Comparison of ENCODE assay signal across 1 cellular context in the genomic region with DNA sequence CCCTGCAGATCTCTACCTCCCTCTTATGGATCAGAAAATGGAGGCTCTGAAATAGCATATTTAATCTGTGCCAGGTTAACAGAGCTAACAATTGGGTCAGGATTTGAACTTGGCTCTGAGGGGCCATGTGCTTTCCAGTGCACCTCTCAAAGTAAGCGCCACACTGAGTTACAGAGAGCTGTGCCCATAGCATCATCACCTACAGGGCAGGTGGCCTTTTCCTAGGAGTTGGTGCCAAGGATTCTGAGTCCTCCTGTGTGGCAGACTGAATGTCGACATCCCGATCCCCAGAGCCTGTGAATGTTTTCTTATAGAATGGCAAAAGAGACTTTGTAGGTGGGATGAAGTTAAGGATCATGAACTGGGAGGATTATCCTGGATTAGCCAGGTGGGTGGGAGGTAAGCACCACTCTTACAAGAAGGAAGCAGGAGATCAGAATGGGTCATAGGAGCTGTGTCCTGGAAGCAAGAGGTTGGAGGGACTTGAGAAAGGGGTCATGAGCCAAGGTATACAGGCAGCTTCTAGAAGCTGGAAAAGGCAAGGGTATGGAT.
TF ChIP-seq lines count a peak whose summit lies in the region.

No MANE protein-coding gene starts in this region.

TF ChIP-seq in K562, 482 proteins besides CTCF, POLR2A, EP300 and RAD21 (continued from another document):
- TF ChIP-seq KDM4B (IDR thresholded peaks at IDR 0.05; ENCODE audit: borderline replicate concordance in 2 of 2, low read depth in 1 of 2) (no peak), ZNF384 (IDR thresholded peaks at IDR 0.05; ENCODE audit: low read depth, low read length) (no peak), TCF3 (CRISPR knock-in tag; IDR thresholded peaks at IDR 0.05) (no peak), SMAD2 (IDR thresholded peaks at IDR 0.05; ENCODE audit: low read depth, low read length) (no peak), SLC30A9 (CRISPR knock-in tag; IDR thresholded peaks at IDR 0.05) (no peak), ZNF140 (CRISPR knock-in tag; IDR thresholded peaks at IDR 0.05) (no peak), PHB2 (IDR thresholded peaks at IDR 0.05; ENCODE audit: low read depth) (no peak), ZNF263 (CRISPR knock-in tag; IDR thresholded peaks at IDR 0.05; ENCODE audit: borderline replicate concordance) (no peak)
- TF ChIP-seq, protein P1, sequence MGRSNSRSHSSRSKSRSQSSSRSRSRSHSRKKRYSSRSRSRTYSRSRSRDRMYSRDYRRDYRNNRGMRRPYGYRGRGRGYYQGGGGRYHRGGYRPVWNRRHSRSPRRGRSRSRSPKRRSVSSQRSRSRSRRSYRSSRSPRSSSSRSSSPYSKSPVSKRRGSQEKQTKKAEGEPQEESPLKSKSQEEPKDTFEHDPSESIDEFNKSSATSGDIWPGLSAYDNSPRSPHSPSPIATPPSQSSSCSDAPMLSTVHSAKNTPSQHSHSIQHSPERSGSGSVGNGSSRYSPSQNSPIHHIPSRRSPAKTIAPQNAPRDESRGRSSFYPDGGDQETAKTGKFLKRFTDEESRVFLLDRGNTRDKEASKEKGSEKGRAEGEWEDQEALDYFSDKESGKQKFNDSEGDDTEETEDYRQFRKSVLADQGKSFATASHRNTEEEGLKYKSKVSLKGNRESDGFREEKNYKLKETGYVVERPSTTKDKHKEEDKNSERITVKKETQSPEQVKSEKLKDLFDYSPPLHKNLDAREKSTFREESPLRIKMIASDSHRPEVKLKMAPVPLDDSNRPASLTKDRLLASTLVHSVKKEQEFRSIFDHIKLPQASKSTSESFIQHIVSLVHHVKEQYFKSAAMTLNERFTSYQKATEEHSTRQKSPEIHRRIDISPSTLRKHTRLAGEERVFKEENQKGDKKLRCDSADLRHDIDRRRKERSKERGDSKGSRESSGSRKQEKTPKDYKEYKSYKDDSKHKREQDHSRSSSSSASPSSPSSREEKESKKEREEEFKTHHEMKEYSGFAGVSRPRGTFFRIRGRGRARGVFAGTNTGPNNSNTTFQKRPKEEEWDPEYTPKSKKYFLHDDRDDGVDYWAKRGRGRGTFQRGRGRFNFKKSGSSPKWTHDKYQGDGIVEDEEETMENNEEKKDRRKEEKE (IDR thresholded peaks at IDR 0.05; ENCODE audit: borderline replicate concordance in 1 of 2, control insufficient read depth in 1 of 2, low read depth in 2 of 2, low read length in 1 of 2), result no peak
